8 cellular contexts compared by ENCODE assay signal in the genomic region with DNA sequence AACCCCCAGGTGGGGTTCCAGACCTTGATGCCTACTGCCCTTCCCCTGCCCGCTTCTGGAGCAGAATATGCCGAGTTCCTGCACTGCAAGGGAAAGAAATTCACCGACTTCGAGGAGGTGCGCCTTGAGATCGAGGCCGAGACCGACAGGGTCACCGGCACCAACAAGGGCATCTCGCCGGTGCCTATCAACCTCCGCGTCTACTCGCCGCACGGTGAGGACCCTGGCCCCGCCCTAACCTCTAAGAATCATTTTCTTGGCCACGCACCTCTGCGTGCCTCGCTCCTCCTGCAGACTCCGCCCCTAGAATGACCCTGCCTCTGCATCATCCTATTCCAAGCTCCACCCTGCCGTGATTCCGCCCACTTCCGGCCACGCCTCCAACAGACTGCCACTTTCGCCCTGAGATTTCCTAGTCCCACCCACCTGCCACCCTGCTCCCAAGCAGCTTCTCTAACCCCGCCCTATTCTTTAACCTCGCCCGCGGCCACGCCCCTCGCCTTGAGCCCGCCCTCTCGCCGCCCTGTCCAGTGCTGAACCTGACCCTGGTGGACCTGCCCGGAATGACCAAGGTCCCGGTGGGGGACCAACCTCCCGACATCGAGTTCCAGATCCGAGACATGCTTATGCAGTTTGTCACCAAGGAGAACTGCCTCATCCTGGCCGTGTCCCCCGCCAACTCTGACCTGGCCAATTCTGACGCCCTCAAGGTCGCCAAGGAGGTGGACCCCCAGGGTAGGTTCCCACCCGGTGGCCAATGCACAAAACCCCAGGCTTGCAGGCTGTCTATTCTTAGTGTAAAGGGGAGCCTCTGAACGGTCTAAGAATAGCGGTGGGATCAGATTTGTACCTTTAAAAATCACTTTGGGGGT. TPM values are rescaled to one million over a fixed set of nuclear protein-coding genes. Genes with fewer than 3 reads are reported as not detected.
DNase-seq lines count a peak whose midpoint lies in the region; ATAC-seq and TF ChIP-seq lines count a peak whose summit lies in the region.

No MANE protein-coding gene starts in this region.

- H3K4me1 Mint-ChIP-seq in activated CD8-positive, alpha-beta T cell treated with anti-CD3 and anti-CD28 coated beads, Interleukin-2, amount 10 ng/mL, durations not matched to agents 7 days and 5 days (ENCODE audit: low read depth) = peaks cover 14% of the 10 kb centered on the region

- POLR2A ChIA-PET in activated CD8-positive, alpha-beta T cell treated with anti-CD3 and anti-CD28 coated beads, Interleukin-2, amount 10 ng/mL, durations not matched to agents 7 days and 5 days (lab: Charles Lee) = no interaction called here

- TF ChIP-seq CTCF in GM12865 (IDR thresholded peaks at IDR 0.05; ENCODE audit: insufficient read depth, low read depth, low read length, missing control alignments) (no peak), lower lobe of right lung (IDR thresholded peaks at IDR 0.05) (no peak)

- no peaks in the 10 kb centered on the region for H3K9me3 Mint-ChIP-seq in activated CD8-positive, alpha-beta T cell treated with anti-CD3 and anti-CD28 coated beads, Interleukin-2, amount 10 ng/mL, durations not matched to agents 7 days and 5 days (ENCODE audit: insufficient read depth)

- CTCF ChIA-PET in activated CD8-positive, alpha-beta T cell treated with anti-CD3 and anti-CD28 coated beads, Interleukin-2, amount 10 ng/mL, durations not matched to agents 7 days and 5 days (lab: Charles Lee) = interaction anchor here (1.0 to 2.2 kb wide), 3 partner anchors 15 to 29 kb away, joined by 3 to 5 read pairs (median 3); no protein-coding TSS in a partner anchor

- no peaks in the 10 kb centered on the region for H3K36me3 Mint-ChIP-seq in activated CD8-positive, alpha-beta T cell treated with anti-CD3 and anti-CD28 coated beads, Interleukin-2, amount 10 ng/mL, durations not matched to agents 7 days and 5 days (ENCODE audit: low read depth)

- ATAC-seq in HG02678 (IDR thresholded peaks at IDR 0.05; ENCODE audit: unreplicated experiment) = peak; percentile 91
- peak; percentile 96 for ATAC-seq in activated CD8-positive, alpha-beta T cell treated with anti-CD3 and anti-CD28 coated beads, Interleukin-2, amount 10 ng/mL, durations not matched to agents 7 days and 5 days
- peak; percentile 96 to 98 for ATAC-seq in lower lobe of right lung

- no peaks in the 10 kb centered on the region for H3K9me3 ChIP-seq in lower lobe of right lung

- no peaks in the 10 kb centered on the region for H3K27me3 Mint-ChIP-seq in activated CD8-positive, alpha-beta T cell treated with anti-CD3 and anti-CD28 coated beads, Interleukin-2, amount 10 ng/mL, durations not matched to agents 7 days and 5 days (ENCODE audit: low read depth)

- H3K36me3 ChIP-seq in lower lobe of right lung = no peaks in the 10 kb centered on the region

- H3K27me3 ChIP-seq in lower lobe of right lung (ENCODE audit: low read depth) = no peaks in the 10 kb centered on the region

- peak overlapping the region; percentile 36 for H3K27ac ChIP-seq in lower lobe of right lung

- peak overlapping the region; percentile 74 for H3K4me3 Mint-ChIP-seq in activated CD8-positive, alpha-beta T cell treated with anti-CD3 and anti-CD28 coated beads, Interleukin-2, amount 10 ng/mL, durations not matched to agents 7 days and 5 days

- H3K4me3 ChIP-seq in GM12865 (ENCODE audit: low read depth, low read length) (peak overlapping the region; percentile 50), lower lobe of right lung (peak overlapping the region; percentile 45)

- peaks cover 20% of the 10 kb centered on the region for H3K4me1 ChIP-seq in lower lobe of right lung

- peak overlapping the region; percentile 68 for H3K27ac Mint-ChIP-seq in activated CD8-positive, alpha-beta T cell treated with anti-CD3 and anti-CD28 coated beads, Interleukin-2, amount 10 ng/mL, durations not matched to agents 7 days and 5 days

- intact Hi-C loops in lower lobe of right lung (cut with DNase I) = no loop called here

- DNase-seq in GM12865 (ENCODE audit: low read depth) = peak; percentile 95
- peak; percentile 88 for DNase-seq in NCI-H2196 (lab: John Stamatoyannopoulos, UW; ENCODE audit: unreplicated experiment)
- peak; percentile 96 for DNase-seq in activated CD8-positive, alpha-beta T cell treated with anti-CD3 and anti-CD28 coated beads, Interleukin-2, amount 10 ng/mL, durations not matched to agents 7 days and 5 days
- peak; percentile 80 for DNase-seq in effector CD4-positive, alpha-beta T cell
- DNase-seq in lower lobe of right lung = peak; percentile 97
- DNase-seq in stimulated activated CD4-positive, alpha-beta T cell treated with anti-CD3 and anti-CD28 coated beads, TNF-alpha, amount 100 ng/mL, for 24 hours (ENCODE audit: low read depth in 3 of 3) = peak; percentile 85 to 98 (median 89)
- DNase-seq in HK-2 (ENCODE audit: unreplicated experiment) = no peak

RNA-seq across cellular contexts. Expression of a gene that starts 15.6 kb away (rescaled TPM):
- under 1 TPM; 0.21 to 0.29 TPM for total RNA-seq in activated CD8-positive, alpha-beta T cell treated with anti-CD3 and anti-CD28 coated beads, Interleukin-2, amount 10 ng/mL, durations not matched to agents 7 days and 5 days
- total RNA-seq in lower lobe of right lung = 8.8 TPM

RNA-seq across cellular contexts. Expression of a gene that starts 27.4 kb away (rescaled TPM):
- total RNA-seq in activated CD8-positive, alpha-beta T cell treated with anti-CD3 and anti-CD28 coated beads, Interleukin-2, amount 10 ng/mL, durations not matched to agents 7 days and 5 days = 100 to 1,000 TPM; 121 to 127 TPM
- 98.5 TPM for total RNA-seq in lower lobe of right lung

RNA-seq across cellular contexts. Expression of a gene that starts 57.1 kb away (rescaled TPM):
- total RNA-seq in activated CD8-positive, alpha-beta T cell treated with anti-CD3 and anti-CD28 coated beads, Interleukin-2, amount 10 ng/mL, durations not matched to agents 7 days and 5 days = 10 to 100 TPM; 57.9 to 58.8 TPM
- 82.7 TPM for total RNA-seq in lower lobe of right lung

RNA-seq across cellular contexts. Expression of a gene that starts 57.3 kb away (rescaled TPM):
- 10 to 100 TPM; 12.2 to 13.7 TPM for total RNA-seq in activated CD8-positive, alpha-beta T cell treated with anti-CD3 and anti-CD28 coated beads, Interleukin-2, amount 10 ng/mL, durations not matched to agents 7 days and 5 days
- 19.1 TPM for total RNA-seq in lower lobe of right lung

RNA-seq across cellular contexts. Expression of a gene that starts 58.7 kb away (rescaled TPM):
- total RNA-seq in activated CD8-positive, alpha-beta T cell treated with anti-CD3 and anti-CD28 coated beads, Interleukin-2, amount 10 ng/mL, durations not matched to agents 7 days and 5 days = 100 to 1,000 TPM in 1 of 2 experiments, 10 to 100 TPM in 1; 94.3 to 105 TPM
- total RNA-seq in lower lobe of right lung = 47.9 TPM
